Comparison of ENCODE assay signal across 10 cellular contexts in genomic region chr12:54390176-54390667, GRCh38. TPM values are rescaled to one million over a fixed set of nuclear protein-coding genes. Genes with fewer than 3 reads are reported as not detected.
DNase-seq lines count a peak whose midpoint lies in the region; ATAC-seq and TF ChIP-seq lines count a peak whose summit lies in the region.
"Had no signal": no experiment of that assay in that cellular context is flagged by ENCODE, and none has a peak within 500 bp of the region (broad histone marks: within the 10 kb centered on the region; RNA-seq: fewer than 3 reads in every experiment).

No MANE protein-coding gene starts in this region.

- H3K18ac ChIP-seq in mesendoderm (ENCODE audit: low read length) = peak overlapping the region; percentile 77

- POLR2A ChIA-PET in GM10248 (lab: Yijun Ruan, JAX) = no interaction called here

- H3K36me3 Mint-ChIP-seq in activated naive CD8-positive, alpha-beta T cell = peaks cover 4% of the 10 kb centered on the region

- no peak overlapping the region for H3K4ac ChIP-seq in mesendoderm (ENCODE audit: low read depth, low read length)

- H3K9me3 Mint-ChIP-seq in activated naive CD8-positive, alpha-beta T cell (ENCODE audit: low read depth) = no peaks in the 10 kb centered on the region

- WGBS in HUES64 = 12% methylated on average over 5 of the region's 7 CpGs
- no CpG with 5 or more reads among the region's 7 CpGs for WGBS in mesendoderm (ENCODE audit: extremely low coverage, insufficient coverage, low lambda C conversion rate)

- H3K4me3 ChIP-seq in BLaER1 treated with 17β-estradiol and CSF1 and Interleukin-3, amounts not matched to agents 10 nM and 100 nM = peak overlapping the region; percentile 60 to 77 (median 66); a peak in 18 of 20 replicates
- peak overlapping the region; percentile 82 for H3K4me3 ChIP-seq in HUES64 (ENCODE audit: low read length)
- H3K4me3 ChIP-seq in mesendoderm (ENCODE audit: low read length) = no peak overlapping the region

- no peaks in the 10 kb centered on the region for H3K79me2 ChIP-seq in mesendoderm (ENCODE audit: control insufficient read depth, insufficient read depth, low read length)

- H3K9me3 ChIP-seq in BLaER1 treated with 17β-estradiol and CSF1 and Interleukin-3, amounts not matched to agents 10 nM and 100 nM (replicated peaks in 1 of 11) = no peaks in the 10 kb centered on the region
- H3K9me3 ChIP-seq in HUES64 (ENCODE audit: insufficient read depth, low read depth, low read length) = no peaks in the 10 kb centered on the region
- H3K9me3 ChIP-seq: lower lobe of right lung had no signal

- H4K8ac ChIP-seq in mesendoderm (ENCODE audit: low read depth, low read length) = no peak overlapping the region

- H3K27me3 Mint-ChIP-seq in activated naive CD8-positive, alpha-beta T cell = no peaks in the 10 kb centered on the region

- peak overlapping the region; percentile 85 to 97 (median 92) for H3K4me2 ChIP-seq in BLaER1 treated with 17β-estradiol and CSF1 and Interleukin-3, amounts not matched to agents 10 nM and 100 nM
- peak overlapping the region; percentile 45 for H3K4me2 ChIP-seq in mesendoderm (ENCODE audit: low read length)

- peak overlapping the region in 9 of 11 experiments; percentile 31 to 81 (median 71); a peak in 15 of 22 replicates for H3K9ac ChIP-seq in BLaER1 treated with 17β-estradiol and CSF1 and Interleukin-3, amounts not matched to agents 10 nM and 100 nM
- H3K9ac ChIP-seq in HUES64 (ENCODE audit: low read depth, low read length) (no peak overlapping the region), mesendoderm (ENCODE audit: low read length) (peak overlapping the region; percentile 88)

- H2BK120ac ChIP-seq in mesendoderm (ENCODE audit: low read depth, low read length) = no peak overlapping the region

- peaks cover 0 to 16% (median 9%) of the 10 kb centered on the region in 11 experiments; a peak in 12 of 22 replicates for H4K20me1 ChIP-seq in BLaER1 treated with 17β-estradiol and CSF1 and Interleukin-3, amounts not matched to agents 10 nM and 100 nM

- H3K4me1 ChIP-seq in BLaER1 treated with 17β-estradiol and CSF1 and Interleukin-3, amounts not matched to agents 10 nM and 100 nM = peaks cover 89 to 99% (median 97%) of the 10 kb centered on the region in 10 experiments
- H3K4me1 ChIP-seq in HUES64 (ENCODE audit: insufficient read depth, low read length) (peaks cover 61% of the 10 kb centered on the region), mesendoderm (ENCODE audit: control insufficient read depth, low read depth, low read length) (peaks cover 49% of the 10 kb centered on the region)

- ATAC-seq in omental fat pad (ENCODE audit: low FRiP score) = no peak
- no peak for ATAC-seq in GM18520 (IDR thresholded peaks at IDR 0.05; ENCODE audit: unreplicated experiment)

- peak overlapping the region in 8 of 11 experiments; percentile 20 to 79 (median 67); a peak in 17 of 22 replicates for H3K27ac ChIP-seq in BLaER1 treated with 17β-estradiol and CSF1 and Interleukin-3, amounts not matched to agents 10 nM and 100 nM
- no peak overlapping the region for H3K27ac ChIP-seq in HUES64 (ENCODE audit: low read depth, low read length)
- H3K27ac ChIP-seq in mesendoderm (ENCODE audit: low read depth, low read length) = peak overlapping the region; percentile 10
- H3K27ac ChIP-seq: lower lobe of right lung had no signal

- peak overlapping the region; percentile 93 for H3K56ac ChIP-seq in mesendoderm (ENCODE audit: low read length)

- DNase-seq in mesendoderm = peak; percentile 73
- DNase-seq in omental fat pad (ENCODE audit: low spot score) = no peak
- DNase-seq in DMS114 treated with DMSO at 0.1 percent for 48 hours (lab: John Stamatoyannopoulos, UW; ENCODE audit: unreplicated experiment) = no peak
- DNase-seq in GM10248 (ENCODE audit: extremely low spot score) = no peak
- DNase-seq: lower lobe of right lung, NCI-H1092 had no signal

- peak overlapping the region; percentile 75 for H3K4me3 Mint-ChIP-seq in activated naive CD8-positive, alpha-beta T cell

- H2BK5ac ChIP-seq in mesendoderm (ENCODE audit: low read length) = peak overlapping the region; percentile 32

- H2BK15ac ChIP-seq in mesendoderm (replicated peaks; ENCODE audit: low read depth) = no peak overlapping the region

- peak overlapping the region; percentile 23 for H3K27ac Mint-ChIP-seq in activated naive CD8-positive, alpha-beta T cell

- TF ChIP-seq CTCF in omental fat pad (IDR thresholded peaks at IDR 0.05) (no peak), GM10248 (IDR thresholded peaks at IDR 0.05; ENCODE audit: control extremely low read depth, extremely low read depth, low read depth, missing control alignments) (no peak)

- peaks cover 35% of the 10 kb centered on the region for H3K4me1 Mint-ChIP-seq in activated naive CD8-positive, alpha-beta T cell (ENCODE audit: low read depth)

- no peak overlapping the region for H4K5ac ChIP-seq in mesendoderm (ENCODE audit: low read length)

- CTCF ChIA-PET in GM10248 (lab: Yijun Ruan, JAX) = interaction anchor here (0.7 to 5.4 kb wide), 4 partner anchors 9 to 16 kb away, joined by 3 to 63 read pairs (median 13); no protein-coding TSS in a partner anchor

- H3K36me3 ChIP-seq in BLaER1 treated with 17β-estradiol and CSF1 and Interleukin-3, amounts not matched to agents 10 nM and 100 nM = peaks cover 9 to 27% (median 11%) of the 10 kb centered on the region in 11 experiments
- H3K36me3 ChIP-seq in HUES64 (ENCODE audit: insufficient read depth, low read length) (peaks cover 9% of the 10 kb centered on the region; the same call in 1 of the 2 replicates), mesendoderm (ENCODE audit: control insufficient read depth, insufficient read depth, low read length) (peaks cover 1% of the 10 kb centered on the region)

- H3K79me1 ChIP-seq in mesendoderm (ENCODE audit: low read length) = no peaks in the 10 kb centered on the region

- H2AK5ac ChIP-seq in mesendoderm (ENCODE audit: low read length) = peak overlapping the region; percentile 32

- no peaks in the 10 kb centered on the region for H3K27me3 ChIP-seq in BLaER1 treated with 17β-estradiol and CSF1 and Interleukin-3, amounts not matched to agents 10 nM and 100 nM
- H3K27me3 ChIP-seq in HUES64 (ENCODE audit: insufficient read depth, low read length) = no peaks in the 10 kb centered on the region
- no peaks in the 10 kb centered on the region for H3K27me3 ChIP-seq in mesendoderm (ENCODE audit: insufficient read depth, low read length, poor library complexity)

- H3K23ac ChIP-seq in mesendoderm (ENCODE audit: low read length) = no peak overlapping the region

RNA-seq across cellular contexts. Expression of gene ZNF385A, which starts 5.7 kb away (rescaled TPM):
- polyA plus RNA-seq in HUES64 (2013, experiment 1 of 2) = 15.0 TPM
- polyA plus RNA-seq in HUES64 (2013, experiment 2 of 2) = 23.6 TPM
- polyA plus RNA-seq in mesendoderm (2013, experiment 1 of 2) = 6.6 TPM
- 6.0 TPM for polyA plus RNA-seq in mesendoderm (2013, experiment 2 of 2)
- total RNA-seq in omental fat pad = 10 to 100 TPM in 3 of 4 donors, 1 to 10 TPM in 1; 9.5 to 36.3 (median 21.8) TPM

RNA-seq across cellular contexts. Expression of gene GPR84, which starts 25.9 kb away (rescaled TPM):
- not detected for polyA plus RNA-seq in HUES64 (2013, experiment 1 of 2)
- not detected for polyA plus RNA-seq in HUES64 (2013, experiment 2 of 2)
- not detected for polyA plus RNA-seq in mesendoderm (2013, experiment 1 of 2)
- not detected for polyA plus RNA-seq in mesendoderm (2013, experiment 2 of 2)
- total RNA-seq in omental fat pad = 1 to 10 TPM in 3 of 4 donors, not detected in 1; 1.0 to 3.5 (median 2.9) TPM

RNA-seq across cellular contexts. Expression of gene ITGA5, which starts 28.8 kb away (rescaled TPM):
- 25.0 TPM for polyA plus RNA-seq in HUES64 (2013, experiment 1 of 2)
- polyA plus RNA-seq in HUES64 (2013, experiment 2 of 2) = 33.9 TPM
- 39.8 TPM for polyA plus RNA-seq in mesendoderm (2013, experiment 1 of 2)
- polyA plus RNA-seq in mesendoderm (2013, experiment 2 of 2) = 35.6 TPM
- total RNA-seq in omental fat pad = 100 to 1,000 TPM in 2 of 4 donors, 10 to 100 TPM in 2; 76.9 to 292 (median 118) TPM
